Comparison of ENCODE assay signal across 9 cellular contexts in the genomic region with DNA sequence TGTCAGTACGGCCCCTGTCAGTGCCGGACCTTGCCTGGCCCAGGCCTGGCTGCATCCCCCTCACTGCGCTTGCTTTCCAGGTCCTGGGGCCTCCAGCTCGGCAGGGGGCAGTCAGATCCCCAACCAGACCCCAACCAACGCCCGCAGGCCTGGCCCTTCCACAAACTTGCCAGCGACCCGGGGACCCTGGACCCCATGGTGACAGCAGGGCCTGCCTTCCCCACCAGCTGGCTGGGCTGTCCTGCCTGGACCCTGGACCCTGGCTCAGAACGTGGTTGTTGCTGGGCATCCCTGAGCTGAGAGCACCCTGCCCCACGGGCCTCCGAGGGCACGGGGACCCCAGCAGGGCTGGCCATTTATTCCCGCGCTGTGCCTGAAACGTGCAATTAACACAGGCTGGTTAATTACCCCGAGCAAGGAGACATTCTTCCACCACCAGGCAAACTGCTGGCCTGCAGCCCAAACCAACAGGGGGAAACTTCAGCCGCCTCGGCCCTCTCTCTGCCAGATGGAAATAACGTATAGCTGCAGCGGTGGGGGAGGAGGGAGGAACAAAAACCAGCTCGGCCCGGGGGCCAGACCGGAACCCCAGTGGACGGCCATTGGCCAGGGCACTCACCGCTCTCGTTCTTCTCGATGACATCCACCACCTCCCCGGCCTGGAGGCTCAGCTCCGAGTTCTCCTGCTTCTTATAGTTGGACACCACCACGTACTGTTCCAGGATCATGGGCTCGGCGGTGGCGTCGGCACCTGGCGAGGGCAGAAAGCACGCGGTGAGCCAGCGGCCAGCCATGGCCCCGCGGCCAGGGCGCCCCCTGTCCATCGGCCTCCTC.
A peak's percentile ranks its signal among the peaks of the same experiment; 100 is the strongest.
DNase-seq lines count a peak whose midpoint lies in the region; ATAC-seq and TF ChIP-seq lines count a peak whose summit lies in the region.
"Had no signal": no experiment of that assay in that cellular context is flagged by ENCODE, and none has a peak within 500 bp of the region (broad histone marks: within the 10 kb centered on the region; RNA-seq: fewer than 3 reads in every experiment).

No MANE protein-coding gene starts in this region.

- peak overlapping the region; percentile 89 for H3K27ac Mint-ChIP-seq in activated CD8-positive, alpha-beta memory T cell treated with anti-CD3 and anti-CD28 coated beads, Interleukin-2, amount 10 ng/mL, durations not matched to agents 7 days and 5 days

- CTCF ChIA-PET in activated CD8-positive, alpha-beta memory T cell treated with anti-CD3 and anti-CD28 coated beads, Interleukin-2, amount 10 ng/mL, durations not matched to agents 7 days and 5 days (lab: Charles Lee): interaction anchor here (0.9 to 2.0 kb wide), 9 partner anchors 15 to 68 kb away, joined by 3 to 11 read pairs (median 4); no protein-coding TSS in a partner anchor

- DNase-seq in AG10803 (ENCODE audit: low read depth) (peak; percentile 31), glomerular visceral epithelial cell (ENCODE audit: extremely low spot score) (peak; percentile 64), retinal pigment epithelial cell (ENCODE audit: low read depth) (no peak), cerebellum (ENCODE audit: low spot score) (no peak), RKO (ENCODE audit: low spot score) (no peak)
- DNase-seq in activated CD8-positive, alpha-beta memory T cell treated with anti-CD3 and anti-CD28 coated beads, Interleukin-2, amount 10 ng/mL, durations not matched to agents 7 days and 5 days: peak; percentile 54

- H3K4me1 Mint-ChIP-seq in activated CD8-positive, alpha-beta memory T cell treated with anti-CD3 and anti-CD28 coated beads, Interleukin-2, amount 10 ng/mL, durations not matched to agents 7 days and 5 days: peaks cover 14% of the 10 kb centered on the region

- ATAC-seq in GM19025 (IDR thresholded peaks at IDR 0.05; ENCODE audit: low read depth, unreplicated experiment) (peak; percentile 14), HG03196 (IDR thresholded peaks at IDR 0.05; ENCODE audit: unreplicated experiment) (peak; percentile 10)
- ATAC-seq in activated CD8-positive, alpha-beta memory T cell treated with anti-CD3 and anti-CD28 coated beads, Interleukin-2, amount 10 ng/mL, durations not matched to agents 7 days and 5 days: peak; percentile 9
- ATAC-seq: K562 had no signal

- H3K9me3 Mint-ChIP-seq in activated CD8-positive, alpha-beta memory T cell treated with anti-CD3 and anti-CD28 coated beads, Interleukin-2, amount 10 ng/mL, durations not matched to agents 7 days and 5 days (ENCODE audit: low read depth): peaks cover 7% of the 10 kb centered on the region

- H3K36me3 Mint-ChIP-seq in activated CD8-positive, alpha-beta memory T cell treated with anti-CD3 and anti-CD28 coated beads, Interleukin-2, amount 10 ng/mL, durations not matched to agents 7 days and 5 days: peaks cover 28% of the 10 kb centered on the region

- peak overlapping the region; percentile 83 for H3K4me3 ChIP-seq in AG10803 (ENCODE audit: low read length)
- H3K4me3 ChIP-seq in retinal pigment epithelial cell (ENCODE audit: low read length): peak overlapping the region; percentile 27
- H3K4me3 ChIP-seq: K562 had no signal

- peak; percentile 22; the same call in 1 of the 2 replicates for TF ChIP-seq CTCF in AG10803 (conservative IDR thresholded peaks at IDR 0.05; ENCODE audit: low read length)
- TF ChIP-seq CTCF in retinal pigment epithelial cell (conservative IDR thresholded peaks at IDR 0.05; ENCODE audit: low read depth, low read length): no peak

- no peaks in the 10 kb centered on the region for H3K27me3 Mint-ChIP-seq in activated CD8-positive, alpha-beta memory T cell treated with anti-CD3 and anti-CD28 coated beads, Interleukin-2, amount 10 ng/mL, durations not matched to agents 7 days and 5 days

- peak overlapping the region; percentile 88 for H3K4me3 Mint-ChIP-seq in activated CD8-positive, alpha-beta memory T cell treated with anti-CD3 and anti-CD28 coated beads, Interleukin-2, amount 10 ng/mL, durations not matched to agents 7 days and 5 days

Comparison
In these comparisons a context has a peak if more than half of its experiments do, and no peak if none do; other contexts are left out.
1. DNase-seq: peak in AG10803 (single experiment), activated CD8-positive, alpha-beta memory T cell treated with anti-CD3 and anti-CD28 coated beads, Interleukin-2, amount 10 ng/mL, durations not matched to agents 7 days and 5 days (single experiment) and glomerular visceral epithelial cell (single experiment); none in retinal pigment epithelial cell (single experiment), cerebellum (single experiment) and RKO (single experiment).
2. Peak in every context shown above with its lines, with median percentiles within 50 percentile points of each other: ATAC-seq.